1 cellular context compared by ENCODE assay signal in the genomic region with DNA sequence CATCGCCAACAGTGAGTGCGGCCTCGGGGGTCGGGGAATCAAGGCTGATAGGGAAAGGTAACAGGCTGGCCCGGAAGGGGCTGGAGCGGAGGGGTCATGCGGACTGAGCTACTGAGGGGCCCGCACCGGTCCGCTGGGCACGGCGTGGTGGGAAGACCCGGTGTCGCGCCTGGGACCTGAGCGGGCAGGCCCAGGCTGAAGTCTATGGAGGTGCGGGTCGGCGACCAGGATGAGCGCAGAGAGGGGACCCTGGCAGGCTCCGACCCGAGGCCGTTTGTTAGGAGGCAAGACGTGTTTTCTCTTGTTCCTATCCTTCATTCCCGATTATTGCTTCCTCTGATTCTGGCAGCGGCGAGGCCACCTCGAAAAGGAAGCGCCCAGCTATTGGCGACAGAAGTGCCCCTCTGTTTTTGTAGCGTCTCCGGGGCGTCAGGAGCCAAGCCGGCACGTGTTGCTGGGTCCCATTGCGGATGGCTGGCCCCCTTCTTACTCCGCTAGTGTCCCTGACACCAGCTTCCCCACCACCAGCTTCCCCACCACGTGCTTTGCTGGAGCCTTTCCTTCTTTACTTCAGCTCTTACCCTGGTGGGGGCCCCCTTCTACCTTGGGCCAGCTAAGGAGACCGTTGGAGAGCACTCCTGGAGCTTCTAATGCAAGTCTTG.
TF ChIP-seq lines count a peak whose summit lies in the region.

No MANE protein-coding gene starts in this region.

TF ChIP-seq in HEK293, 187 proteins besides CTCF, POLR2A, EP300 and RAD21 (continued from another document):
- TF ChIP-seq, protein P1, sequence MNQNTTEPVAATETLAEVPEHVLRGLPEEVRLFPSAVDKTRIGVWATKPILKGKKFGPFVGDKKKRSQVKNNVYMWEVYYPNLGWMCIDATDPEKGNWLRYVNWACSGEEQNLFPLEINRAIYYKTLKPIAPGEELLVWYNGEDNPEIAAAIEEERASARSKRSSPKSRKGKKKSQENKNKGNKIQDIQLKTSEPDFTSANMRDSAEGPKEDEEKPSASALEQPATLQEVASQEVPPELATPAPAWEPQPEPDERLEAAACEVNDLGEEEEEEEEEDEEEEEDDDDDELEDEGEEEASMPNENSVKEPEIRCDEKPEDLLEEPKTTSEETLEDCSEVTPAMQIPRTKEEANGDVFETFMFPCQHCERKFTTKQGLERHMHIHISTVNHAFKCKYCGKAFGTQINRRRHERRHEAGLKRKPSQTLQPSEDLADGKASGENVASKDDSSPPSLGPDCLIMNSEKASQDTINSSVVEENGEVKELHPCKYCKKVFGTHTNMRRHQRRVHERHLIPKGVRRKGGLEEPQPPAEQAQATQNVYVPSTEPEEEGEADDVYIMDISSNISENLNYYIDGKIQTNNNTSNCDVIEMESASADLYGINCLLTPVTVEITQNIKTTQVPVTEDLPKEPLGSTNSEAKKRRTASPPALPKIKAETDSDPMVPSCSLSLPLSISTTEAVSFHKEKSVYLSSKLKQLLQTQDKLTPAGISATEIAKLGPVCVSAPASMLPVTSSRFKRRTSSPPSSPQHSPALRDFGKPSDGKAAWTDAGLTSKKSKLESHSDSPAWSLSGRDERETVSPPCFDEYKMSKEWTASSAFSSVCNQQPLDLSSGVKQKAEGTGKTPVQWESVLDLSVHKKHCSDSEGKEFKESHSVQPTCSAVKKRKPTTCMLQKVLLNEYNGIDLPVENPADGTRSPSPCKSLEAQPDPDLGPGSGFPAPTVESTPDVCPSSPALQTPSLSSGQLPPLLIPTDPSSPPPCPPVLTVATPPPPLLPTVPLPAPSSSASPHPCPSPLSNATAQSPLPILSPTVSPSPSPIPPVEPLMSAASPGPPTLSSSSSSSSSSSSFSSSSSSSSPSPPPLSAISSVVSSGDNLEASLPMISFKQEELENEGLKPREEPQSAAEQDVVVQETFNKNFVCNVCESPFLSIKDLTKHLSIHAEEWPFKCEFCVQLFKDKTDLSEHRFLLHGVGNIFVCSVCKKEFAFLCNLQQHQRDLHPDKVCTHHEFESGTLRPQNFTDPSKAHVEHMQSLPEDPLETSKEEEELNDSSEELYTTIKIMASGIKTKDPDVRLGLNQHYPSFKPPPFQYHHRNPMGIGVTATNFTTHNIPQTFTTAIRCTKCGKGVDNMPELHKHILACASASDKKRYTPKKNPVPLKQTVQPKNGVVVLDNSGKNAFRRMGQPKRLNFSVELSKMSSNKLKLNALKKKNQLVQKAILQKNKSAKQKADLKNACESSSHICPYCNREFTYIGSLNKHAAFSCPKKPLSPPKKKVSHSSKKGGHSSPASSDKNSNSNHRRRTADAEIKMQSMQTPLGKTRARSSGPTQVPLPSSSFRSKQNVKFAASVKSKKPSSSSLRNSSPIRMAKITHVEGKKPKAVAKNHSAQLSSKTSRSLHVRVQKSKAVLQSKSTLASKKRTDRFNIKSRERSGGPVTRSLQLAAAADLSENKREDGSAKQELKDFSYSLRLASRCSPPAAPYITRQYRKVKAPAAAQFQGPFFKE (tag by site-specific recombination; IDR thresholded peaks at IDR 0.05; ENCODE audit: borderline replicate concordance) = no peak; the same call in 1 of the 2 replicates
- TF ChIP-seq, protein P2, sequence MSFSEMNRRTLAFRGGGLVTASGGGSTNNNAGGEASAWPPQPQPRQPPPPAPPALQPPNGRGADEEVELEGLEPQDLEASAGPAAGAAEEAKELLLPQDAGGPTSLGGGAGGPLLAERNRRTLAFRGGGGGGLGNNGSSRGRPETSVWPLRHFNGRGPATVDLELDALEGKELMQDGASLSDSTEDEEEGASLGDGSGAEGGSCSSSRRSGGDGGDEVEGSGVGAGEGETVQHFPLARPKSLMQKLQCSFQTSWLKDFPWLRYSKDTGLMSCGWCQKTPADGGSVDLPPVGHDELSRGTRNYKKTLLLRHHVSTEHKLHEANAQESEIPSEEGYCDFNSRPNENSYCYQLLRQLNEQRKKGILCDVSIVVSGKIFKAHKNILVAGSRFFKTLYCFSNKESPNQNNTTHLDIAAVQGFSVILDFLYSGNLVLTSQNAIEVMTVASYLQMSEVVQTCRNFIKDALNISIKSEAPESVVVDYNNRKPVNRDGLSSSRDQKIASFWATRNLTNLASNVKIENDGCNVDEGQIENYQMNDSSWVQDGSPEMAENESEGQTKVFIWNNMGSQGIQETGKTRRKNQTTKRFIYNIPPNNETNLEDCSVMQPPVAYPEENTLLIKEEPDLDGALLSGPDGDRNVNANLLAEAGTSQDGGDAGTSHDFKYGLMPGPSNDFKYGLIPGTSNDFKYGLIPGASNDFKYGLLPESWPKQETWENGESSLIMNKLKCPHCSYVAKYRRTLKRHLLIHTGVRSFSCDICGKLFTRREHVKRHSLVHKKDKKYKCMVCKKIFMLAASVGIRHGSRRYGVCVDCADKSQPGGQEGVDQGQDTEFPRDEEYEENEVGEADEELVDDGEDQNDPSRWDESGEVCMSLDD (tag by site-specific recombination; IDR thresholded peaks at IDR 0.05) = peak; percentile 62; the same call in 1 of the 2 replicates
- TF ChIP-seq GLIS1 (tag by site-specific recombination; IDR thresholded peaks at IDR 0.05) (peak; percentile 62), ZNF174 (tag by site-specific recombination; IDR thresholded peaks at IDR 0.05) (no peak), ZNF670 (tag by site-specific recombination; IDR thresholded peaks at IDR 0.05; ENCODE audit: low read depth) (no peak), ZNF335 (tag by site-specific recombination; conservative IDR thresholded peaks at IDR 0.05) (peak; percentile 98), EGR2 (tag by site-specific recombination; IDR thresholded peaks at IDR 0.05; ENCODE audit: low read depth) (no peak), ZNF624 (tag by site-specific recombination; IDR thresholded peaks at IDR 0.05) (no peak)
